ENCODE assay signal across 12 cellular contexts in the genomic region with DNA sequence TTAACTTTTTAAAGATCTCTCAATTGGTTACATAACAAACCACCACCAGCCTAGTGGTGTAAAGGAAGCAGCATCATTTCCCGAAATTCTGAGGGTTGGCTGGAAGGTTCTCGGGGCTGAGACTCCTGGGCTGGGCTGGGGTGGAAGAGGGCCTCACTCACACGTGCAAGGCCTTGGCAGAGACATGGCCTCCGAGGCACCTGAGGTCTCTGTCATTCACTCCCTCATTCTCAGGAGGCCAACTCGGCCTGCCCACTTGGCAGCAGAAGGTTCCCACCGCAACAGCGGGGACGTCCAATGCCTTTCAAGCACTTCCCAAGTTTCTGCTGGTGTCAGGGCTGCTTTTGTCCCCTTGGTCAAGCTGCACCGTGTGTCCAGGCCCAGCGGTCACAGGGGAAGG. TPM values are rescaled to one million over a fixed set of nuclear protein-coding genes. Genes with fewer than 3 reads are reported as not detected.
DNase-seq lines count a peak whose midpoint lies in the region; ATAC-seq, FAIRE-seq and TF ChIP-seq lines count a peak whose summit lies in the region.
"Had no signal": no experiment of that assay in that cellular context is flagged by ENCODE, and none has a peak within 500 bp of the region (broad histone marks: within the 10 kb centered on the region; RNA-seq: fewer than 3 reads in every experiment).

No MANE protein-coding gene starts in this region.

- intact Hi-C loops in kidney (cut with DNase I): no loop called here
- intact Hi-C loops in upper lobe of right lung (cut with DNase I): no loop called here

- H3K27me3 ChIP-seq in upper lobe of right lung: no peaks in the 10 kb centered on the region

- DNase-seq in activated naive CD4-positive, alpha-beta T cell treated with anti-CD3 and anti-CD28 coated beads, Interleukin-2, amount 10 ng/mL, durations not matched to agents 7 days and 5 days: peak; percentile 26
- no peak for DNase-seq in activated naive CD4-positive, alpha-beta T cell treated with anti-CD3 and anti-CD28 coated beads, Interleukin-2, amount 50 U/mL, for 72 hours (ENCODE audit: low spot score in 2 of 2)
- DNase-seq in T-helper 17 cell: peak in 1 of 3 donors; percentile 42
- DNase-seq in kidney: peak; percentile 48
- DNase-seq in upper lobe of right lung: no peak
- DNase-seq in NCI-H2227 (lab: John Stamatoyannopoulos, UW; ENCODE audit: unreplicated experiment): no peak
- no peak for DNase-seq in NCI-H1092 (lab: John Stamatoyannopoulos, UW)
- DNase-seq: activated B cell treated with CpG ODN at 0.5 μM for 24 hours had no signal

- CTCF ChIA-PET in activated naive CD4-positive, alpha-beta T cell treated with anti-CD3 and anti-CD28 coated beads, Interleukin-2, amount 10 ng/mL, durations not matched to agents 7 days and 5 days (lab: Charles Lee): interaction anchor here (1.4 kb wide), 1 partner anchor 8 kb away, joined by 3 read pairs; no protein-coding TSS in a partner anchor

- peak overlapping the region; percentile 59 for H3K4me3 Mint-ChIP-seq in activated naive CD4-positive, alpha-beta T cell treated with anti-CD3 and anti-CD28 coated beads, Interleukin-2, amount 10 ng/mL, durations not matched to agents 7 days and 5 days
- H3K4me3 Mint-ChIP-seq in T-helper 17 cell: peak overlapping the region; percentile 64
- H3K4me3 Mint-ChIP-seq: activated B cell treated with CpG ODN at 0.5 μM for 24 hours; dendritic cell treated with granulocyte-macrophage colony-stimulating factor and Interleukin-4, amounts not matched to agents 40 ng/mL and 50 ng/mL, for 4 days had no signal

- no peaks in the 10 kb centered on the region for H3K4me1 ChIP-seq in kidney (ENCODE audit: control insufficient read depth in 1 of 2, insufficient read depth in 1 of 2, low read depth in 1 of 2, low read length in 2 of 2)
- peaks cover 10% of the 10 kb centered on the region for H3K4me1 ChIP-seq in upper lobe of right lung

- TF ChIP-seq CTCF in kidney (IDR thresholded peaks at IDR 0.05; ENCODE audit: borderline replicate concordance, extremely low read depth, insufficient read depth): no peak
- no peak for TF ChIP-seq CTCF in upper lobe of right lung (IDR thresholded peaks at IDR 0.05)

- peaks cover 68% of the 10 kb centered on the region for H3K4me1 Mint-ChIP-seq in activated naive CD4-positive, alpha-beta T cell treated with anti-CD3 and anti-CD28 coated beads, Interleukin-2, amount 10 ng/mL, durations not matched to agents 7 days and 5 days
- peaks cover 51% of the 10 kb centered on the region for H3K4me1 Mint-ChIP-seq in T-helper 17 cell

- H3K27ac Mint-ChIP-seq in activated naive CD4-positive, alpha-beta T cell treated with anti-CD3 and anti-CD28 coated beads, Interleukin-2, amount 10 ng/mL, durations not matched to agents 7 days and 5 days: peak overlapping the region; percentile 100
- peak overlapping the region in 1 of 2 donors; percentile 79 for H3K27ac Mint-ChIP-seq in activated naive CD4-positive, alpha-beta T cell treated with anti-CD3 and anti-CD28 coated beads, Interleukin-2, amount 50 U/mL, for 72 hours
- no peak overlapping the region for H3K27ac Mint-ChIP-seq in T-helper 17 cell
- H3K27ac Mint-ChIP-seq: activated B cell treated with CpG ODN at 0.5 μM for 24 hours; dendritic cell treated with granulocyte-macrophage colony-stimulating factor and Interleukin-4, amounts not matched to agents 40 ng/mL and 50 ng/mL, for 4 days had no signal

- H3K36me3 Mint-ChIP-seq in activated naive CD4-positive, alpha-beta T cell treated with anti-CD3 and anti-CD28 coated beads, Interleukin-2, amount 10 ng/mL, durations not matched to agents 7 days and 5 days: peaks cover 25% of the 10 kb centered on the region
- H3K36me3 Mint-ChIP-seq in activated naive CD4-positive, alpha-beta T cell treated with anti-CD3 and anti-CD28 coated beads, Interleukin-2, amount 50 U/mL, for 72 hours: no peaks in the 10 kb centered on the region
- peaks cover 2% of the 10 kb centered on the region for H3K36me3 Mint-ChIP-seq in T-helper 17 cell (ENCODE audit: low read depth)

- H3K36me3 ChIP-seq in kidney (ENCODE audit: control insufficient read depth in 1 of 2, insufficient read depth in 2 of 2, low read length in 2 of 2): no peaks in the 10 kb centered on the region
- H3K36me3 ChIP-seq in upper lobe of right lung: no peaks in the 10 kb centered on the region

- no peak overlapping the region for H3K27ac ChIP-seq in kidney (ENCODE audit: low read depth in 2 of 2, low read length in 2 of 2)
- H3K27ac ChIP-seq in upper lobe of right lung: peak overlapping the region; percentile 17

- H3K9me3 ChIP-seq in T-helper 17 cell (ENCODE audit: control insufficient read depth, low read length, poor library complexity, severe bottlenecking) (no peaks in the 10 kb centered on the region), kidney (ENCODE audit: control insufficient read depth in 1 of 2, low read length in 2 of 2) (no peaks in the 10 kb centered on the region), upper lobe of right lung (no peaks in the 10 kb centered on the region)

- H3K27me3 Mint-ChIP-seq in activated naive CD4-positive, alpha-beta T cell treated with anti-CD3 and anti-CD28 coated beads, Interleukin-2, amount 10 ng/mL, durations not matched to agents 7 days and 5 days: peaks cover 3% of the 10 kb centered on the region
- H3K27me3 Mint-ChIP-seq in T-helper 17 cell: no peaks in the 10 kb centered on the region

- no peak for ATAC-seq in activated naive CD4-positive, alpha-beta T cell treated with anti-CD3 and anti-CD28 coated beads, Interleukin-2, amount 50 U/mL, for 72 hours
- ATAC-seq in T-helper 17 cell: peak; percentile 12
- ATAC-seq in upper lobe of right lung: peak; percentile 30
- ATAC-seq in HG03139 (IDR thresholded peaks at IDR 0.05; ENCODE audit: unreplicated experiment): no peak

- no peak for FAIRE-seq in kidney (lab: Jason Lieb, UNC)
- FAIRE-seq: K562 had no signal

- H3K4me3 ChIP-seq in kidney (ENCODE audit: low read length in 2 of 2) (no peak overlapping the region), upper lobe of right lung (no peak overlapping the region)
- H3K4me3 ChIP-seq: K562 had no signal

- H3K9me3 Mint-ChIP-seq in activated naive CD4-positive, alpha-beta T cell treated with anti-CD3 and anti-CD28 coated beads, Interleukin-2, amount 10 ng/mL, durations not matched to agents 7 days and 5 days: peaks cover 10% of the 10 kb centered on the region
- H3K9me3 Mint-ChIP-seq in activated naive CD4-positive, alpha-beta T cell treated with anti-CD3 and anti-CD28 coated beads, Interleukin-2, amount 50 U/mL, for 72 hours: peaks cover 7% of the 10 kb centered on the region in 2 donors
- H3K9me3 Mint-ChIP-seq: activated B cell treated with CpG ODN at 0.5 μM for 24 hours had no signal

- no peak overlapping the region for H3K9ac ChIP-seq in kidney (ENCODE audit: low read length in 2 of 2)

RNA-seq across cellular contexts. Expression of a gene that starts 18.6 kb away (rescaled TPM):
- 10 to 100 TPM; 39.4 to 44.1 TPM for total RNA-seq in activated naive CD4-positive, alpha-beta T cell treated with anti-CD3 and anti-CD28 coated beads, Interleukin-2, amount 50 U/mL, for 72 hours
- total RNA-seq in T-helper 17 cell: 100 to 1,000 TPM; 204 to 215 TPM
- total RNA-seq in kidney: 28.8 TPM
- 4.2 TPM for polyA plus RNA-seq in kidney (ENCODE audit: insufficient read depth, low read depth, low replicate concordance)
- total RNA-seq in upper lobe of right lung: 17.3 TPM

RNA-seq across cellular contexts. Expression of a gene that starts 28.0 kb away (rescaled TPM):
- not detected for total RNA-seq in activated naive CD4-positive, alpha-beta T cell treated with anti-CD3 and anti-CD28 coated beads, Interleukin-2, amount 50 U/mL, for 72 hours
- total RNA-seq in T-helper 17 cell: not detected
- not detected for total RNA-seq in kidney
- not detected for polyA plus RNA-seq in kidney (ENCODE audit: insufficient read depth, low read depth, low replicate concordance)
- not detected for total RNA-seq in upper lobe of right lung
- total RNA-seq: activated B cell treated with CpG ODN at 0.5 μM for 24 hours, K562, pulmonary artery endothelial cell had no signal
- polyA plus RNA-seq: K562 had no signal

Comparison
In these comparisons a context has a peak if more than half of its experiments do, and no peak if none do; other contexts are left out.
1. DNase-seq: peak in activated naive CD4-positive, alpha-beta T cell treated with anti-CD3 and anti-CD28 coated beads, Interleukin-2, amount 10 ng/mL, durations not matched to agents 7 days and 5 days (single experiment) and kidney (single experiment); none in activated naive CD4-positive, alpha-beta T cell treated with anti-CD3 and anti-CD28 coated beads, Interleukin-2, amount 50 U/mL, for 72 hours (0 of 2), upper lobe of right lung (single experiment), NCI-H2227 (single experiment) and NCI-H1092 (single experiment).
2. ATAC-seq: peak in T-helper 17 cell (single experiment) and upper lobe of right lung (single experiment); none in activated naive CD4-positive, alpha-beta T cell treated with anti-CD3 and anti-CD28 coated beads, Interleukin-2, amount 50 U/mL, for 72 hours (0 of 2) and HG03139 (single experiment).